ENCODE assay signal across 8 cellular contexts in genomic region chr20:64038579-64039292, GRCh38. TPM values are rescaled to one million over a fixed set of nuclear protein-coding genes. Genes with fewer than 3 reads are reported as not detected.
DNase-seq lines count a peak whose midpoint lies in the region; ATAC-seq, FAIRE-seq and TF ChIP-seq lines count a peak whose summit lies in the region.

No MANE protein-coding gene starts in this region.

- FAIRE-seq in small intestine (lab: Jason Lieb, UNC) = no peak

- no peak overlapping the region for H3K9ac ChIP-seq in adipocyte (ENCODE audit: low read length)
- H3K9ac ChIP-seq in iPS-15b (ENCODE audit: low read depth, low read length) = peak overlapping the region; percentile 47

- DNase-seq in MG63 = peak; percentile 75
- peak; percentile 60 for DNase-seq in T follicular helper cell (ENCODE audit: low read depth)
- peak; percentile 79 for DNase-seq in adipocyte (ENCODE audit: low read depth)
- peak; percentile 68 for DNase-seq in small intestine
- no peak for DNase-seq in globus pallidus (ENCODE audit: low spot score)

- H3K27me3 ChIP-seq in DOHH2 (ENCODE audit: control insufficient read depth, low read length) (no peaks in the 10 kb centered on the region), MG63 (no peaks in the 10 kb centered on the region; the same call in 1 of the 2 replicates), adipocyte (replicated peaks; ENCODE audit: control insufficient read depth, insufficient read depth, low read length) (peaks cover 27% of the 10 kb centered on the region), iPS-15b (ENCODE audit: control insufficient read depth, insufficient read depth, low read length) (peaks cover 40% of the 10 kb centered on the region), small intestine (ENCODE audit: control insufficient read depth in 2 of 2, insufficient read depth in 2 of 2, low read length in 2 of 2) (peaks cover 5 to 23% of the 10 kb centered on the region in 2 donors)

- H3K79me2 ChIP-seq in DOHH2 (ENCODE audit: control insufficient read depth, low read length) = no peaks in the 10 kb centered on the region

- H3K4me3 ChIP-seq in DOHH2 (ENCODE audit: low read length) (peak overlapping the region; percentile 74), MG63 (peak overlapping the region; percentile 48), adipocyte (ENCODE audit: low read length) (peak overlapping the region; percentile 41), iPS-15b (ENCODE audit: low read depth, low read length) (peak overlapping the region; percentile 58), small intestine (ENCODE audit: low read depth in 1 of 2, low read length in 2 of 2) (peak overlapping the region; percentile 56 to 62)

- H3K27ac ChIP-seq in DOHH2 (ENCODE audit: low read depth, low read length) = peak overlapping the region; percentile 70
- peak overlapping the region in 1 of 2 donors; percentile 69 for H3K27ac ChIP-seq in small intestine (ENCODE audit: low read depth in 1 of 2, low read length in 1 of 2)

- peak; percentile 58 for TF ChIP-seq CTCF in DOHH2 (IDR thresholded peaks at IDR 0.05; ENCODE audit: low read depth, low read length, poor library complexity, severe bottlenecking)

- H3K9me2 ChIP-seq in DOHH2 (replicated peaks; ENCODE audit: control insufficient read depth, low read length) = no peaks in the 10 kb centered on the region

- ATAC-seq in GM21723 (IDR thresholded peaks at IDR 0.05; ENCODE audit: unreplicated experiment) = peak; percentile 54

- H4K20me1 ChIP-seq in DOHH2 (ENCODE audit: control insufficient read depth, insufficient read depth, low read depth, low read length) = no peaks in the 10 kb centered on the region

- H3K36me3 ChIP-seq in DOHH2 (ENCODE audit: control insufficient read depth, low read length) (peaks cover 20% of the 10 kb centered on the region), MG63 (peaks cover 11% of the 10 kb centered on the region; the same call in 1 of the 2 replicates), adipocyte (ENCODE audit: control insufficient read depth, insufficient read depth, low read length, severe bottlenecking) (peaks cover 6% of the 10 kb centered on the region), iPS-15b (ENCODE audit: control insufficient read depth, insufficient read depth, low read length) (peaks cover 9% of the 10 kb centered on the region), small intestine (ENCODE audit: control insufficient read depth in 2 of 2, insufficient read depth in 2 of 2, low read length in 2 of 2) (peaks cover 3 to 8% of the 10 kb centered on the region in 2 donors)

- peak overlapping the region; percentile 84 for H3K4me2 ChIP-seq in DOHH2 (ENCODE audit: low read length)

- no peaks in the 10 kb centered on the region for H3K9me3 ChIP-seq in DOHH2 (ENCODE audit: control insufficient read depth, insufficient read depth, low read length)
- H3K9me3 ChIP-seq in MG63 = no peaks in the 10 kb centered on the region
- H3K9me3 ChIP-seq in adipocyte (ENCODE audit: control insufficient read depth, low read length) = no peaks in the 10 kb centered on the region
- H3K9me3 ChIP-seq in iPS-15b (ENCODE audit: control insufficient read depth, insufficient read depth, low read length) = no peaks in the 10 kb centered on the region
- no peaks in the 10 kb centered on the region for H3K9me3 ChIP-seq in small intestine (ENCODE audit: control insufficient read depth, low read depth)

- peaks cover 21% of the 10 kb centered on the region for H3F3A ChIP-seq in DOHH2 (ENCODE audit: control insufficient read depth, insufficient read depth)

- WGBS in small intestine, 3 donors = 0 to 1% (median 1%) methylated on average over 68 to 88 of the region's 88 CpGs

- peaks cover 76% of the 10 kb centered on the region for H3K4me1 ChIP-seq in DOHH2 (ENCODE audit: control insufficient read depth, low read length)
- peaks cover 13% of the 10 kb centered on the region for H3K4me1 ChIP-seq in adipocyte (ENCODE audit: control insufficient read depth, insufficient read depth, low read length)
- H3K4me1 ChIP-seq in iPS-15b (ENCODE audit: control insufficient read depth, insufficient read depth, low read length) = no peaks in the 10 kb centered on the region
- peaks cover 0 to 3% of the 10 kb centered on the region in 2 donors for H3K4me1 ChIP-seq in small intestine (ENCODE audit: control insufficient read depth in 2 of 2, insufficient read depth in 1 of 2, low read depth in 1 of 2, low read length in 1 of 2)

RNA-seq across cellular contexts. Expression of gene C20orf204, which starts 2.8 kb away (rescaled TPM):
- 0.95 and 1.3 TPM in 2 replicates for total RNA-seq in MG63 (2014; rRNA removed; shearing (Covaris generic); ENCODE audit: low replicate concordance)
- 1 to 10 TPM in 2 of 3 donors, under 1 TPM in 1; 0.91 to 2.4 (median 1.8) TPM for polyA plus RNA-seq in small intestine

RNA-seq across cellular contexts. Expression of gene SOX18, which starts 10.7 kb away (rescaled TPM):
- total RNA-seq in MG63 (2014; rRNA removed; shearing (Covaris generic); ENCODE audit: low replicate concordance) = 0.22 and 0.92 TPM in 2 replicates
- 10 to 100 TPM in 1 of 3 donors, 1 to 10 TPM in 1, under 1 TPM in 1; 0.67 to 26.8 (median 2.2) TPM for polyA plus RNA-seq in small intestine

RNA-seq across cellular contexts. Expression of gene TCEA2, which starts 24.3 kb away (rescaled TPM):
- total RNA-seq in MG63 (2014; rRNA removed; shearing (Covaris generic); ENCODE audit: low replicate concordance) = 37.8 and 48.0 TPM in 2 replicates
- polyA plus RNA-seq in small intestine = 10 to 100 TPM in 1 of 3 donors, 1 to 10 TPM in 2; 7.8 to 15.8 (median 9.5) TPM

RNA-seq across cellular contexts. Expression of gene RGS19, which starts 40.6 kb away (rescaled TPM):
- total RNA-seq in MG63 (2014; rRNA removed; shearing (Covaris generic); ENCODE audit: low replicate concordance) = 20.2 and 40.9 TPM in 2 replicates
- polyA plus RNA-seq in small intestine = 10 to 100 TPM in 1 of 3 donors, 1 to 10 TPM in 2; 1.8 to 10.8 (median 6.4) TPM

RNA-seq across cellular contexts. Expression of gene OPRL1, which starts 41.1 kb away (rescaled TPM):
- 1.2 and 3.9 TPM in 2 replicates for total RNA-seq in MG63 (2014; rRNA removed; shearing (Covaris generic); ENCODE audit: low replicate concordance)
- polyA plus RNA-seq in small intestine = under 1 TPM in 1 of 3 donors, not detected in 2; 0.30 TPM
